2 cellular contexts compared by ENCODE assay signal in the genomic region with DNA sequence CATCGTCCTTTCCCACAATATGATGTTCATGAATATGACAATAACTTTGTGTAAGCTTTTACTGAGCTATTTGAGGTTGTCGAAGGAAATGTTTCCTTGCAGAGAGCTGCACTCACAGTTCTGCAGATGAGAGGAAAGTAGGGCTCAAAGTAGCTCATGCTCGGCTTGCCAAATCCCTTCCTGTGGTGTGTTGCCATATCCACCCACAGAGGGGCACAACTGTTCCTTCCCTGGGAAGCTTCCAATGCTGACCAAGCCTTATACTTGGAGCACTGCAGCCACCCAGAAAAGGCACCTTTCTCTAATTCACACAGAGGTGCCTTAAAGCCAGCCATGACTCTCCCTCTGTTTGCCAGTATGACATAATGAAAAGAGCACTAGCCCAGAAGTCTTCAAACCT.
TF ChIP-seq lines count a peak whose summit lies in the region.

No MANE protein-coding gene starts in this region.

TF ChIP-seq in GM23338, 12 proteins besides CTCF, POLR2A, EP300 and RAD21:
- TF ChIP-seq ZNF114 (CRISPR knock-in tag; IDR thresholded peaks at IDR 0.05) (no peak), POLR2AphosphoS5 (IDR thresholded peaks at IDR 0.05; ENCODE audit: low read depth) (no peak), ZNF331 (CRISPR knock-in tag; IDR thresholded peaks at IDR 0.05; ENCODE audit: low read depth) (no peak), EZH2phosphoT487 (IDR thresholded peaks at IDR 0.05; ENCODE audit: unreplicated experiment) (no peak), EZH2 (IDR thresholded peaks at IDR 0.05; ENCODE audit: low read depth, unreplicated experiment) (no peak), CREB1 (CRISPR knock-in tag; IDR thresholded peaks at IDR 0.05; ENCODE audit: low read depth) (no peak)
- TF ChIP-seq, protein P1, sequence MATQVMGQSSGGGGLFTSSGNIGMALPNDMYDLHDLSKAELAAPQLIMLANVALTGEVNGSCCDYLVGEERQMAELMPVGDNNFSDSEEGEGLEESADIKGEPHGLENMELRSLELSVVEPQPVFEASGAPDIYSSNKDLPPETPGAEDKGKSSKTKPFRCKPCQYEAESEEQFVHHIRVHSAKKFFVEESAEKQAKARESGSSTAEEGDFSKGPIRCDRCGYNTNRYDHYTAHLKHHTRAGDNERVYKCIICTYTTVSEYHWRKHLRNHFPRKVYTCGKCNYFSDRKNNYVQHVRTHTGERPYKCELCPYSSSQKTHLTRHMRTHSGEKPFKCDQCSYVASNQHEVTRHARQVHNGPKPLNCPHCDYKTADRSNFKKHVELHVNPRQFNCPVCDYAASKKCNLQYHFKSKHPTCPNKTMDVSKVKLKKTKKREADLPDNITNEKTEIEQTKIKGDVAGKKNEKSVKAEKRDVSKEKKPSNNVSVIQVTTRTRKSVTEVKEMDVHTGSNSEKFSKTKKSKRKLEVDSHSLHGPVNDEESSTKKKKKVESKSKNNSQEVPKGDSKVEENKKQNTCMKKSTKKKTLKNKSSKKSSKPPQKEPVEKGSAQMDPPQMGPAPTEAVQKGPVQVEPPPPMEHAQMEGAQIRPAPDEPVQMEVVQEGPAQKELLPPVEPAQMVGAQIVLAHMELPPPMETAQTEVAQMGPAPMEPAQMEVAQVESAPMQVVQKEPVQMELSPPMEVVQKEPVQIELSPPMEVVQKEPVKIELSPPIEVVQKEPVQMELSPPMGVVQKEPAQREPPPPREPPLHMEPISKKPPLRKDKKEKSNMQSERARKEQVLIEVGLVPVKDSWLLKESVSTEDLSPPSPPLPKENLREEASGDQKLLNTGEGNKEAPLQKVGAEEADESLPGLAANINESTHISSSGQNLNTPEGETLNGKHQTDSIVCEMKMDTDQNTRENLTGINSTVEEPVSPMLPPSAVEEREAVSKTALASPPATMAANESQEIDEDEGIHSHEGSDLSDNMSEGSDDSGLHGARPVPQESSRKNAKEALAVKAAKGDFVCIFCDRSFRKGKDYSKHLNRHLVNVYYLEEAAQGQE (IDR thresholded peaks at IDR 0.05; ENCODE audit: unreplicated experiment), result no peak

TF ChIP-seq in GM12891, 5 proteins besides CTCF, POLR2A, EP300 and RAD21:
- TF ChIP-seq PAX5 (IDR thresholded peaks at IDR 0.05; ENCODE audit: insufficient read depth, low read length, severe bottlenecking), result no peak
- TF ChIP-seq POU2F2 (IDR thresholded peaks at IDR 0.05; ENCODE audit: low read depth, low read length), result no peak
- TF ChIP-seq SPI1 (IDR thresholded peaks at IDR 0.05; ENCODE audit: low read depth, low read length), result no peak
- no peak for TF ChIP-seq TAF1 (IDR thresholded peaks at IDR 0.05; ENCODE audit: low read depth, low read length)
- no peak for TF ChIP-seq POLR2AphosphoS5 (IDR thresholded peaks at IDR 0.05; ENCODE audit: low read depth, low read length)
